20 cellular contexts compared by ENCODE assay signal in the genomic region with DNA sequence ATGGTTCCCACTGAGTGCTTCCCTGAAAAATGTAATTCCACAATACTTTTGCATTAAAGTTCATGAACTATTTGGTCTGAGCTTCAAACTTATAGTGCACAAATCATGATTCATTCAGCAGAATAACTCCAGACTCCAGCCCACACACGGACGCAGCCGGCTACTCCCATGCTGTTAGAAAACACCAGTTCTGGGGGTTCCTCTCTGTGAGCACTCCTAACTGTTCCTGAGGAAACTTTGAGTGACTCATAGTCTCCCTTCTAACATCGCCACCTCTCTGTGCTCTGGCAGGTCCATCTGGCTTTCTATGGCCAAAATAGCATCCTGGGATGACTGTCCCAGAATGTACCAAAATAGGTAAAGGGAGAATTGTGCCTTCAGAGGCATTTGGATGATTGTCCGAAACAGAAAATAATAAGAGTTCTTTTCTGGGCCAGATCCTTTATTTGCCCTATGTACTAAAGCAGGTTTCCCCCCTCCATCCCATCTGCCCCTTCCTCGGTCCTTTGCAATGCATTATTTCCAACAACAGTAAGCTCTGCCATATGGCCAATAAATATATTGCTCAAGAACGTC. TPM values are rescaled to one million over a fixed set of nuclear protein-coding genes. Genes with fewer than 3 reads are reported as not detected.
A peak's percentile ranks its signal among the peaks of the same experiment; 100 is the strongest.
DNase-seq lines count a peak whose midpoint lies in the region; ATAC-seq and TF ChIP-seq lines count a peak whose summit lies in the region.
"Had no signal": no experiment of that assay in that cellular context is flagged by ENCODE, and none has a peak within 500 bp of the region (broad histone marks: within the 10 kb centered on the region; RNA-seq: fewer than 3 reads in every experiment).

No MANE protein-coding gene starts in this region.

- H3K4me3 ChIP-seq in subcutaneous abdominal adipose tissue (ENCODE audit: low read depth in 1 of 5, low read length in 5 of 5), result no peak overlapping the region
- H3K4me3 ChIP-seq: left ventricle myocardium inferior, psoas muscle, SJSA1, spleen had no signal

- H3K36me3 ChIP-seq in subcutaneous abdominal adipose tissue (ENCODE audit: control insufficient read depth in 5 of 5, insufficient read depth in 5 of 5, low read length in 5 of 5), result no peaks in the 10 kb centered on the region
- H3K36me3 ChIP-seq: left ventricle myocardium inferior, SJSA1, spleen had no signal

- peaks cover 4% of the 10 kb centered on the region for H3K36me3 Mint-ChIP-seq in activated CD4-positive, alpha-beta T cell treated with anti-CD3 and anti-CD28 coated beads, Interleukin-2, amount 10 ng/mL, durations not matched to agents 7 days and 5 days (ENCODE audit: low read depth)
- H3K36me3 Mint-ChIP-seq: stimulated activated effector memory CD8-positive, alpha-beta T cell treated with anti-CD3 and anti-CD28 coated beads, Interleukin-12 subunit alpha, Interleukin-12 subunit beta, amount 100 ng/mL, for 72 hours had no signal

- no peak overlapping the region for H3K4me3 Mint-ChIP-seq in activated CD4-positive, alpha-beta T cell treated with anti-CD3 and anti-CD28 coated beads, Interleukin-2, amount 10 ng/mL, durations not matched to agents 7 days and 5 days
- H3K4me3 Mint-ChIP-seq: activated CD4-positive, alpha-beta T cell treated with anti-CD3 and anti-CD28 coated beads, Interleukin-2, amount 10 ng/mL, durations not matched to agents 24 days and 14 days; effector memory CD8-positive, alpha-beta T cell; stimulated activated effector memory CD8-positive, alpha-beta T cell treated with anti-CD3 and anti-CD28 coated beads, Interleukin-12 subunit alpha, Interleukin-12 subunit beta, amount 100 ng/mL, for 72 hours had no signal

- H3K27me3 ChIP-seq in subcutaneous abdominal adipose tissue (ENCODE audit: control insufficient read depth in 5 of 5, insufficient read depth in 4 of 5, low read length in 5 of 5), result no peaks in the 10 kb centered on the region
- H3K27me3 ChIP-seq: SJSA1, spleen had no signal

- no peak overlapping the region for H3K9ac ChIP-seq in subcutaneous abdominal adipose tissue (ENCODE audit: low read length in 5 of 5)

- POLR2A ChIA-PET in activated CD4-positive, alpha-beta T cell treated with anti-CD3 and anti-CD28 coated beads, Interleukin-2, amount 10 ng/mL, durations not matched to agents 7 days and 5 days (lab: Charles Lee), result no interaction called here

- ATAC-seq in esophagus mucosa (peak; percentile 8), GM19463 (IDR thresholded peaks at IDR 0.05; ENCODE audit: unreplicated experiment) (no peak), HG02970 (IDR thresholded peaks at IDR 0.05; ENCODE audit: low FRiP score, unreplicated experiment) (no peak)

- peak overlapping the region; percentile 71 for H3K27ac ChIP-seq in subcutaneous abdominal adipose tissue (ENCODE audit: low read depth, low read length)
- H3K27ac ChIP-seq: left ventricle myocardium inferior, psoas muscle, SJSA1, spleen had no signal

- H3K4me1 Mint-ChIP-seq in activated CD4-positive, alpha-beta T cell treated with anti-CD3 and anti-CD28 coated beads, Interleukin-2, amount 10 ng/mL, durations not matched to agents 7 days and 5 days, result peaks cover 48% of the 10 kb centered on the region
- H3K4me1 Mint-ChIP-seq: stimulated activated effector memory CD8-positive, alpha-beta T cell treated with anti-CD3 and anti-CD28 coated beads, Interleukin-12 subunit alpha, Interleukin-12 subunit beta, amount 100 ng/mL, for 72 hours had no signal

- H3K27ac Mint-ChIP-seq in activated CD4-positive, alpha-beta T cell treated with anti-CD3 and anti-CD28 coated beads, Interleukin-2, amount 10 ng/mL, durations not matched to agents 7 days and 5 days, result peak overlapping the region; percentile 4
- H3K27ac Mint-ChIP-seq: activated CD4-positive, alpha-beta T cell treated with anti-CD3 and anti-CD28 coated beads, Interleukin-2, amount 10 ng/mL, durations not matched to agents 24 days and 14 days; effector memory CD8-positive, alpha-beta T cell; stimulated activated effector memory CD8-positive, alpha-beta T cell treated with anti-CD3 and anti-CD28 coated beads, Interleukin-12 subunit alpha, Interleukin-12 subunit beta, amount 100 ng/mL, for 72 hours had no signal

- no peak for TF ChIP-seq CTCF in GM20000 (IDR thresholded peaks at IDR 0.05; ENCODE audit: extremely low read depth, missing control alignments)

- H3K9me3 Mint-ChIP-seq in activated CD4-positive, alpha-beta T cell treated with anti-CD3 and anti-CD28 coated beads, Interleukin-2, amount 10 ng/mL, durations not matched to agents 7 days and 5 days, result no peaks in the 10 kb centered on the region
- H3K9me3 Mint-ChIP-seq: activated CD4-positive, alpha-beta T cell treated with anti-CD3 and anti-CD28 coated beads, Interleukin-2, amount 10 ng/mL, durations not matched to agents 24 days and 14 days; effector memory CD8-positive, alpha-beta T cell; stimulated activated effector memory CD8-positive, alpha-beta T cell treated with anti-CD3 and anti-CD28 coated beads, Interleukin-12 subunit alpha, Interleukin-12 subunit beta, amount 100 ng/mL, for 72 hours had no signal

- DNase-seq in activated CD4-positive, alpha-beta T cell treated with anti-CD3 and anti-CD28 coated beads, Interleukin-2, amount 10 ng/mL, durations not matched to agents 7 days and 5 days, result no peak
- no peak for DNase-seq in activated CD4-positive, alpha-beta T cell treated with anti-CD3 and anti-CD28 coated beads for 48 hours
- DNase-seq in NCI-H2171 treated with DMSO at 0.1 percent for 48 hours (lab: John Stamatoyannopoulos, UW), result peak; percentile 78
- DNase-seq in GM20000 (ENCODE audit: low spot score), result no peak
- DNase-seq: DMS79 treated with DMSO at 0.1 percent for 48 hours, NCI-H1417 treated with DMSO at 0.1 percent for 48 hours, NCI-H226, psoas muscle, spleen had no signal

- CTCF ChIA-PET in activated CD4-positive, alpha-beta T cell treated with anti-CD3 and anti-CD28 coated beads, Interleukin-2, amount 10 ng/mL, durations not matched to agents 7 days and 5 days (lab: Charles Lee), result interaction anchor here (1.0 to 1.5 kb wide), 3 partner anchors 9 to 27 kb away, joined by 3 to 4 read pairs (median 3); no protein-coding TSS in a partner anchor

- H3K9me3 ChIP-seq in subcutaneous abdominal adipose tissue (ENCODE audit: control insufficient read depth in 5 of 5, low read length in 5 of 5), result peaks cover 0 to 5% (median 0%) of the 10 kb centered on the region in 5 donors
- H3K9me3 ChIP-seq: left ventricle myocardium inferior, psoas muscle, SJSA1, spleen had no signal

- peaks cover 24% of the 10 kb centered on the region for H3K27me3 Mint-ChIP-seq in activated CD4-positive, alpha-beta T cell treated with anti-CD3 and anti-CD28 coated beads, Interleukin-2, amount 10 ng/mL, durations not matched to agents 7 days and 5 days

- peaks cover 0 to 15% (median 12%) of the 10 kb centered on the region in 5 donors for H3K4me1 ChIP-seq in subcutaneous abdominal adipose tissue (ENCODE audit: control insufficient read depth in 5 of 5, insufficient read depth in 5 of 5, low read length in 5 of 5)
- H3K4me1 ChIP-seq: left ventricle myocardium inferior, psoas muscle, SJSA1 had no signal

RNA-seq across cellular contexts. Expression of a gene that starts 32.3 kb away (rescaled TPM):
- total RNA-seq in activated CD4-positive, alpha-beta T cell treated with anti-CD3 and anti-CD28 coated beads, Interleukin-2, amount 10 ng/mL, durations not matched to agents 7 days and 5 days, result 10 to 100 TPM in 1 of 2 experiments, 1 to 10 TPM in 1; 9.5 to 12.2 TPM
- total RNA-seq in esophagus mucosa, result 0.48 TPM
- total RNA-seq: CD4-positive, CD25-positive, alpha-beta regulatory T cell; myocyte; SJSA1 had no signal
